ENCODE assay signal across 17 cellular contexts in the genomic region with DNA sequence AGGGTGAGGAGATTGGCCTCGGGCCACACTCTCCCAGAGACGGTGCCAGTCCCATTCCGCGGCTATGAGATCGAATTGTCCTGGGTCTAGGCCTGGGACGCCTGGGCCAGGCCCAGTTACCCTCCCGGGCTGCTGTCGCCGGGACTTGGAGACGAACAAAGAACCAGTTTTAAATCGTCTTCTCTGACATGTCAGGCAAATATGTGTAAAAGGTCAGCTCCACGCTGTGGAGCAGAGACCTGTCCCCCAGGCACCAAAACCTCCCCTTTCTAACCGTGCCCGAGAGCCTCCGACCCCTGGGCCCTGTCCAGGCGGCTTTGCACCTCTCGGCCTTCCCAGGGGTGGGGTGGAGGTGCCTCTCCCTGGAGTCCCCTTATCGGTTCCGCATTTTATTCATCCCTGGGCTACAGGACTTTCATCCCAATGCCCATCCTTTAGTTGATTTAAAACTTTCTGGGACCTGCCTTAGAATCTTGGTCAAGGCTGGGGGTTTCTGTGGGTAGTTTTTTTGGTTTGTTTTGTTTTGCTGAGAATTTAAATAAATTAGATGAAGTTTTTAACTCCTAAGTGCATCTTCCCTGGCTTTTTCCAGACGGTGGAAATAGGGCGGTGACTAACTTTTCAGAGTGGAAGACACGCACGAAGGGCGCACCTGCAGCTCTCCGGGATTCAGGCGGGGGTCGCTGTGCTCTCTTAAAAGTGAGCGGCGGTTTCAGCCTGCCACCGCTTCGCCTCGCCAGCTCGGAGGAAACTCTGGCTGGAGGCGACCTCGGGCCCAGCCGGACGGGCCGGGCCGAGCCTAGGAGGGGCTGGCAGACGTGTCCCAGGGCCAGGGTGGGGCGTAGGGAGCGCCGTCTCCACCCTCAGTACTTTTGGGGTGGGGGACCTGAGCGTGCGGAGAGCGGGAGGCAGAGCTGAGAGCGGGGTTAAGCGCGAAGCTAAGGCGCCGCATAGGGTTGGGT. TPM values are rescaled to one million over a fixed set of nuclear protein-coding genes. Genes with fewer than 3 reads are reported as not detected.
DNase-seq lines count a peak whose midpoint lies in the region; ATAC-seq and TF ChIP-seq lines count a peak whose summit lies in the region.
"Had no signal": no experiment of that assay in that cellular context is flagged by ENCODE, and none has a peak within 500 bp of the region (broad histone marks: within the 10 kb centered on the region; RNA-seq: fewer than 3 reads in every experiment).

No MANE protein-coding gene starts in this region.

- peak overlapping the region; percentile 54 for H3K14ac ChIP-seq in trophoblast cell (ENCODE audit: low read length)

- H3K27ac ChIP-seq in Panc1 (ENCODE audit: low read length) = peak overlapping the region; percentile 99
- peak overlapping the region; percentile 99 for H3K27ac ChIP-seq in foreskin keratinocyte
- peak overlapping the region; percentile 97 for H3K27ac ChIP-seq in trophoblast cell (ENCODE audit: low read depth, low read length)
- H3K27ac ChIP-seq: C4-2B had no signal

- H3K9me3 ChIP-seq in Panc1 (ENCODE audit: control insufficient read depth, insufficient read depth, low read depth, low read length) (no peaks in the 10 kb centered on the region), trophoblast cell (ENCODE audit: insufficient read depth, low read depth, low read length) (peaks cover 2% of the 10 kb centered on the region)

- no peak overlapping the region for H2AFZ ChIP-seq in trophoblast cell (ENCODE audit: insufficient read depth, low read length, poor library complexity)

- no peak for ATAC-seq in Panc1
- no peak for ATAC-seq in foreskin keratinocyte
- no peak for ATAC-seq in GM18867 (IDR thresholded peaks at IDR 0.05; ENCODE audit: unreplicated experiment)
- ATAC-seq: activated CD8-positive, alpha-beta T cell treated with anti-CD3 and anti-CD28 coated beads for 36 hours; effector memory CD8-positive, alpha-beta T cell; left lobe of liver; natural killer cell treated with Interleukin-12 subunit alpha and Interleukin-12 subunit beta and Interleukin-15 and Interleukin-18, amount 100 ng/mL, for 72 hours had no signal

- peak overlapping the region; percentile 94 for H3K4me2 ChIP-seq in trophoblast cell (ENCODE audit: low read length)

- CTCF ChIA-PET in Panc1 (lab: Charles Lee) = no interaction called here

- peak overlapping the region; percentile 33 for H4K12ac ChIP-seq in trophoblast cell (ENCODE audit: low read depth, low read length)

- peak overlapping the region; percentile 78 for H2BK120ac ChIP-seq in trophoblast cell (ENCODE audit: insufficient read depth, low read length, poor library complexity)

- DNase-seq in Panc1 (ENCODE audit: low read depth, low spot score) = no peak
- DNase-seq in foreskin keratinocyte = no peak
- peak; percentile 64 to 84 for DNase-seq in trophoblast cell
- DNase-seq in stimulated activated CD8-positive, alpha-beta memory T cell treated with anti-CD3 and anti-CD28 coated beads, Interleukin-4, amount 100 ng/mL, for 48 hours = no peak
- no peak for DNase-seq in NCI-H2107 (lab: John Stamatoyannopoulos, UW)
- DNase-seq in activated CD8-positive, alpha-beta memory T cell treated with anti-CD3 and anti-CD28 coated beads, Interleukin-2, amount 50 U/mL, for 4 hours = no peak
- DNase-seq: activated CD8-positive, alpha-beta T cell treated with anti-CD3 and anti-CD28 coated beads for 36 hours; activated gamma-delta T cell; effector memory CD8-positive, alpha-beta T cell; NCI-H1092 treated with DMSO at 0.1 percent for 48 hours; substantia nigra; T1000 had no signal

- peak overlapping the region; percentile 63 for H3K9ac ChIP-seq in trophoblast cell (ENCODE audit: low read length)

- peak overlapping the region; percentile 97 for H4K91ac ChIP-seq in trophoblast cell (ENCODE audit: low read depth, low read length)

- intact Hi-C loops in Panc1 (cut with micrococcal nuclease; ENCODE audit: unreplicated experiment) = no loop called here

- no TSS peak for BruUV-seq in Panc1 (replicated peaks; lab: Mats Ljungman, UMichigan)

- 0 out of 3 replicates have a peak, but pooled peaks have one; percentile 11 for TF ChIP-seq CTCF in GM12872 (IDR thresholded peaks at IDR 0.05; ENCODE audit: insufficient read depth, low read depth, low read length)
- peak; percentile 8; the same call in 1 of the 2 replicates for TF ChIP-seq CTCF in Panc1 (IDR thresholded peaks at IDR 0.05)
- no peak for TF ChIP-seq CTCF in foreskin keratinocyte (conservative IDR thresholded peaks at IDR 0.05)

- no CpG with 5 or more reads among the region's 51 CpGs for WGBS in trophoblast cell (ENCODE audit: extremely low coverage, insufficient coverage, insufficient read length)

- H3K18ac ChIP-seq in trophoblast cell (ENCODE audit: low read length) = peak overlapping the region; percentile 87

- POLR2A ChIA-PET in Panc1 (lab: Charles Lee) = no interaction called here

- no peak overlapping the region for H3K23ac ChIP-seq in trophoblast cell (ENCODE audit: low read length)

- no peak overlapping the region for H3K4me3 ChIP-seq in Panc1 (ENCODE audit: low read depth in 2 of 2, low read length in 2 of 2)
- H3K4me3 ChIP-seq in trophoblast cell (ENCODE audit: low read depth, low read length) = no peak overlapping the region

- peak overlapping the region; percentile 18 for H3K4ac ChIP-seq in trophoblast cell (ENCODE audit: low read depth, low read length)

- peaks cover 60% of the 10 kb centered on the region for H3K79me1 ChIP-seq in trophoblast cell (ENCODE audit: low read length)

- no peaks in the 10 kb centered on the region for H3K27me3 ChIP-seq in Panc1 (ENCODE audit: control insufficient read depth, insufficient read depth, low read length)
- no peaks in the 10 kb centered on the region for H3K27me3 ChIP-seq in foreskin keratinocyte
- H3K27me3 ChIP-seq in trophoblast cell (ENCODE audit: insufficient read depth, low read length) = peaks cover 10% of the 10 kb centered on the region

- H3K4me1 ChIP-seq in Panc1 (ENCODE audit: control insufficient read depth, insufficient read depth, low read length) (peaks cover 59% of the 10 kb centered on the region), foreskin keratinocyte (peaks cover 5% of the 10 kb centered on the region), trophoblast cell (ENCODE audit: control insufficient read depth in 1 of 2, insufficient read depth in 2 of 2, low read length in 2 of 2) (peaks cover 38 to 55% of the 10 kb centered on the region in 2 experiments)

- no peaks in the 10 kb centered on the region for H3K36me3 ChIP-seq in Panc1 (ENCODE audit: control insufficient read depth, insufficient read depth, low read length)
- H3K36me3 ChIP-seq in trophoblast cell (ENCODE audit: control insufficient read depth in 1 of 2, insufficient read depth in 2 of 2, low read length in 2 of 2) = no peaks in the 10 kb centered on the region

- H3K79me2 ChIP-seq in trophoblast cell (ENCODE audit: control insufficient read depth, insufficient read depth, low read length, poor library complexity) = peaks cover 37% of the 10 kb centered on the region

- in situ Hi-C loops in Panc1 (cut with HindIII; ENCODE audit: low pct_unique_long_range_greater_than_20kb, low sequenced_read_pairs) = no loop called here

- peak overlapping the region; percentile 66 for H2AK5ac ChIP-seq in trophoblast cell (ENCODE audit: low read length)

- peak overlapping the region; percentile 49 for H4K8ac ChIP-seq in trophoblast cell (ENCODE audit: low read depth, low read length)

- peak overlapping the region; percentile 80 for H2BK12ac ChIP-seq in trophoblast cell (ENCODE audit: low read length)

- H2BK5ac ChIP-seq in trophoblast cell (ENCODE audit: low read depth, low read length, poor library complexity) = peak overlapping the region; percentile 28

RNA-seq across cellular contexts. Expression of a gene that starts 6.0 kb away (rescaled TPM):
- 83.9 TPM for total RNA-seq in Panc1 (2021; ENCODE audit: unreplicated experiment)
- polyA plus RNA-seq in Panc1 (2012; ENCODE audit: insufficient read length) = 95.0 TPM
- 35.2 and 37.0 TPM in 2 replicates for total RNA-seq in foreskin keratinocyte
- 26.0 and 30.9 TPM in 2 replicates for polyA plus RNA-seq in foreskin keratinocyte
- polyA plus RNA-seq in trophoblast cell (2013) = 329 and 338 TPM in 2 replicates
- total RNA-seq: activated CD8-positive, alpha-beta T cell treated with anti-CD3 and anti-CD28 coated beads for 36 hours had no signal

Comparison
In these comparisons a context has a peak if more than half of its experiments do, and no peak if none do; other contexts are left out.
1. DNase-seq: peak in trophoblast cell (2 of 2); none in Panc1 (single experiment), foreskin keratinocyte (0 of 2), stimulated activated CD8-positive, alpha-beta memory T cell treated with anti-CD3 and anti-CD28 coated beads, Interleukin-4, amount 100 ng/mL, for 48 hours (single experiment), NCI-H2107 (single experiment) and activated CD8-positive, alpha-beta memory T cell treated with anti-CD3 and anti-CD28 coated beads, Interleukin-2, amount 50 U/mL, for 4 hours (single experiment).
2. Peak in every context shown above with its lines, with median percentiles within 50 percentile points of each other: H3K27ac ChIP-seq.